Comparison of ENCODE assay signal across 8 cellular contexts in the genomic region with DNA sequence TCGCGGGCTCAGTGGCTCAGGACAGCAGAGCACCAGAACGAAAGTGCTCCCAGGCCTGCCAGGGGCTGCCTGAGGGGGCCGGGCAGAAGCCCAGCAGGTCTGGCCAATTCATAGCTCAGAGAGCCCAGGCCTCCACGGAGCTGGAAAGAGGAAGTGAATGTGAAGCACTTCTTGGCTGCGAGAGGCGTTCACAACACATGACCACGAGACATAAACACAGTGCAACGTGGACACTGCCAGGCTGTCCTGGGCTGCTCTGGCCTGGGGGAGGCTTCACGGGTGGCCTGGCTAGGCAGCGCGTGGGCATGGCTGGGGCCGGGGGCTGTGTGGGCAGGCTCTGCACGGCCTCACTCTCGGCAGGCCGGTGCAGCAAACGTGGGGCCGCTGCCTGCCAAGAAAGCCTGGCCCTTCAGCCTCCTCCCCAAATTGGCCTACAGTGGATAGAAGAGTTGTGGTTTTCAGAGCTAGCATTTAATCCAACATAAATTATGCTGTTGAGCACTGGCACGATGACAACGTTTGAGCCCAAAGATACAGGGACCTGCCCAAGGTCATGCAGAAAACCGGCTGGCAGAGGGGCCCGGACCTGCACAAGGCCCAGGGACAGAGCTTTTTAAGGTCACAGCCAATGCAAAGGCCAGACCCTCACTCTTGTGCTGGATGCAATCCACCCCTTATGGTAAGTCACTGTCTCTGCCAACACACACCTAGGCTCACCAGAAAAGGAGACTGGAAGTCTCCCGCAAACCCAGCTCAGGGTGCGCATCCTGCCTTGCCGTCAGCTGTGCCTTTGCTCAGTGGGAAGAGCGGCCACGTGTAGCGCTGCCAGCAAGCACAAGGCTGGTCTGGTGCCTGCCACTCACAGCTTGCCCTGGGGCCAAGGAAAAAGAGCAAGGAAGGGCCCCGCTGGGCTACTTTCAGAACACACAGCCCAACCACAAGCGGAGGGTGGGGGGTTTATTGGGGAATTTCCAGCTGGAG. TPM values are rescaled to one million over a fixed set of nuclear protein-coding genes. Genes with fewer than 3 reads are reported as not detected.
DNase-seq lines count a peak whose midpoint lies in the region; ATAC-seq and TF ChIP-seq lines count a peak whose summit lies in the region.

No MANE protein-coding gene starts in this region.

- H3K4me1 Mint-ChIP-seq in nephron, result peaks cover 25% of the 10 kb centered on the region

- peak overlapping the region; percentile 39 for H3K27ac ChIP-seq in duodenal mucosa (ENCODE audit: low read depth, low read length)

- no peak overlapping the region for H3K4me3 Mint-ChIP-seq in nephron

- DNase-seq in GM03348 (ENCODE audit: low spot score), result peak; percentile 85
- DNase-seq in M059J (ENCODE audit: low read depth), result peak; percentile 62
- no peak for DNase-seq in DMS 273 treated with DMSO at 0.1 percent for 48 hours (lab: John Stamatoyannopoulos, UW)
- DNase-seq in NCI-H345 treated with DMSO at 0.1 percent for 48 hours (lab: John Stamatoyannopoulos, UW; ENCODE audit: unreplicated experiment), result no peak
- DNase-seq in activated naive CD4-positive, alpha-beta T cell (lab: John Stamatoyannopoulos, UW), result no peak

- H3K4me1 ChIP-seq in duodenal mucosa (ENCODE audit: control insufficient read depth in 1 of 2, insufficient read depth in 2 of 2, low read length in 2 of 2), result peaks cover 6 to 14% of the 10 kb centered on the region in 2 donors

- no peak overlapping the region for H3K9ac ChIP-seq in duodenal mucosa (ENCODE audit: low read depth in 1 of 2, low read length in 2 of 2)

- peak; percentile 86 for ATAC-seq in GM21619 (IDR thresholded peaks at IDR 0.05; ENCODE audit: unreplicated experiment)

- no peaks in the 10 kb centered on the region for H3K27me3 ChIP-seq in duodenal mucosa (ENCODE audit: control insufficient read depth in 1 of 2, insufficient read depth in 2 of 2, low read length in 2 of 2)

- no peak for TF ChIP-seq CTCF in nephron (IDR thresholded peaks at IDR 0.05; ENCODE audit: unreplicated experiment in 3 of 3)

- peaks cover 10% of the 10 kb centered on the region for H3K36me3 Mint-ChIP-seq in nephron (ENCODE audit: low read depth)

- H3K9me3 Mint-ChIP-seq in nephron, result no peaks in the 10 kb centered on the region

- no peak overlapping the region for H3K4me3 ChIP-seq in duodenal mucosa (ENCODE audit: low read depth in 1 of 2, low read length in 2 of 2)

- no peaks in the 10 kb centered on the region for H3K9me3 ChIP-seq in duodenal mucosa (ENCODE audit: control insufficient read depth in 1 of 2, low read length in 2 of 2)

- peaks cover 3% of the 10 kb centered on the region for H3K27me3 Mint-ChIP-seq in nephron (ENCODE audit: low read depth)

- H3K36me3 ChIP-seq in duodenal mucosa (ENCODE audit: control insufficient read depth in 1 of 2, insufficient read depth in 2 of 2, low read length in 2 of 2), result peaks cover 0 to 10% of the 10 kb centered on the region in 2 donors

- H3K27ac Mint-ChIP-seq in nephron, result peak overlapping the region in 2 of 3 experiments; percentile 81 to 94

RNA-seq across cellular contexts. Expression of a gene that starts 8.6 kb away (rescaled TPM):
- 5.0 and 18.8 TPM in 2 replicates for total RNA-seq in M059J (2014; rRNA removed; shearing (Covaris generic))

RNA-seq across cellular contexts. Expression of a gene that starts 25.5 kb away (rescaled TPM):
- not detected in 2 replicates for total RNA-seq in M059J (2014; rRNA removed; shearing (Covaris generic))

RNA-seq across cellular contexts. Expression of a gene that starts 58.7 kb away (rescaled TPM):
- 25.9 and 39.5 TPM in 2 replicates for total RNA-seq in M059J (2014; rRNA removed; shearing (Covaris generic))

Comparison
In these comparisons a context has a peak if more than half of its experiments do, and no peak if none do; other contexts are left out.
1. DNase-seq: peak in GM03348 (single experiment) and M059J (single experiment); none in DMS 273 treated with DMSO at 0.1 percent for 48 hours (single experiment), NCI-H345 treated with DMSO at 0.1 percent for 48 hours (single experiment) and activated naive CD4-positive, alpha-beta T cell (0 of 4).